In genomic region chr1:166920561-166921475, GRCh38 we compare ENCODE assay signal across 10 cellular contexts. TPM values are rescaled to one million over a fixed set of nuclear protein-coding genes. Genes with fewer than 3 reads are reported as not detected.
A peak's percentile ranks its signal among the peaks of the same experiment; 100 is the strongest.
DNase-seq lines count a peak whose midpoint lies in the region; ATAC-seq and TF ChIP-seq lines count a peak whose summit lies in the region.
"Had no signal": no experiment of that assay in that cellular context is flagged by ENCODE, and none has a peak within 500 bp of the region (broad histone marks: within the 10 kb centered on the region; RNA-seq: fewer than 3 reads in every experiment).

No MANE protein-coding gene starts in this region.

- DNase-seq in AG08395 (ENCODE audit: low spot score) (peak; percentile 17), esophagus muscularis mucosa (ENCODE audit: extremely low spot score) (no peak), natural killer cell (no peak), 8988T (no peak), DMS153 (lab: John Stamatoyannopoulos, UW) (no peak)
- DNase-seq in stimulated activated CD4-positive, alpha-beta T cell treated with anti-CD3 and anti-CD28 coated beads, Interleukin-12 subunit alpha, Interleukin-12 subunit beta, amount 100 ng/mL, for 4 hours, result no peak
- no peak for DNase-seq in activated CD8-positive, alpha-beta memory T cell treated with anti-CD3 and anti-CD28 coated beads, Interleukin-2, amount 50 U/mL, for 4 hours
- DNase-seq: DMS79 treated with DMSO at 0.1 percent for 48 hours had no signal

- peak in 2 of 3 donors; percentile 8 to 49 for ATAC-seq in natural killer cell

- intact Hi-C loops in esophagus muscularis mucosa (cut with DNase I), result loop anchor here (5.0 kb wide), 1 partner anchor 56 kb away; the partner anchor contains the start of gene ILDR2
- intact Hi-C loops in natural killer cell (cut with micrococcal nuclease), result no loop called here

- H3K27ac Mint-ChIP-seq in IgD-negative memory B cell, result no peak overlapping the region
- H3K27ac Mint-ChIP-seq in natural killer cell, result no peak overlapping the region

- no peaks in the 10 kb centered on the region for H3K9me3 ChIP-seq in esophagus muscularis mucosa

- peaks cover 0 to 12% (median 0%) of the 10 kb centered on the region in 4 donors for H3K36me3 ChIP-seq in esophagus muscularis mucosa

- H3K36me3 Mint-ChIP-seq in IgD-negative memory B cell, result no peaks in the 10 kb centered on the region
- no peaks in the 10 kb centered on the region for H3K36me3 Mint-ChIP-seq in natural killer cell

- WGBS in esophagus muscularis mucosa, result 6% methylated on average over 17 of the region's 113 CpGs

- no peak for TF ChIP-seq EP300 in esophagus muscularis mucosa (IDR thresholded peaks at IDR 0.05)

- H3K4me3 Mint-ChIP-seq in IgD-negative memory B cell, result peak overlapping the region in 3 of 4 donors; percentile 74 to 83 (median 81)
- H3K4me3 Mint-ChIP-seq in natural killer cell, result peak overlapping the region; percentile 53

- peak overlapping the region; percentile 61 to 75 (median 71) for H3K27ac ChIP-seq in esophagus muscularis mucosa (replicated peaks in 1 of 4)
- H3K27ac ChIP-seq: SK-N-MC had no signal

- peak overlapping the region; percentile 58 to 70 (median 60) for H3K4me3 ChIP-seq in esophagus muscularis mucosa
- H3K4me3 ChIP-seq: SK-N-MC had no signal

- H3K4me1 ChIP-seq in esophagus muscularis mucosa, result peaks cover 3 to 24% (median 17%) of the 10 kb centered on the region in 4 donors

- H3K27me3 Mint-ChIP-seq in IgD-negative memory B cell (peaks cover 15% of the 10 kb centered on the region), natural killer cell (ENCODE audit: low read depth in 2 of 2) (peaks cover 26 to 37% of the 10 kb centered on the region in 2 donors)

- no peak for TF ChIP-seq POLR2A in esophagus muscularis mucosa (IDR thresholded peaks at IDR 0.05; ENCODE audit: low read depth)

- H3K9me3 Mint-ChIP-seq in IgD-negative memory B cell, result no peaks in the 10 kb centered on the region
- no peaks in the 10 kb centered on the region for H3K9me3 Mint-ChIP-seq in natural killer cell

- H3K4me1 Mint-ChIP-seq in IgD-negative memory B cell (peaks cover 2 to 10% (median 5%) of the 10 kb centered on the region in 3 donors), natural killer cell (peaks cover 0 to 4% of the 10 kb centered on the region in 2 donors)

- TF ChIP-seq CTCF in esophagus muscularis mucosa (IDR thresholded peaks at IDR 0.05) (no peak), natural killer cell (IDR thresholded peaks at IDR 0.05) (no peak)

- peaks cover 0 to 16% (median 0%) of the 10 kb centered on the region in 4 donors for H3K27me3 ChIP-seq in esophagus muscularis mucosa

RNA-seq across cellular contexts. Expression of gene TADA1, which starts 44.8 kb away (rescaled TPM):
- 14.6 TPM for polyA plus RNA-seq in IgD-negative memory B cell
- 10 to 100 TPM in 1 of 4 donors, 1 to 10 TPM in 3; 7.3 to 11.5 (median 8.0) TPM for total RNA-seq in esophagus muscularis mucosa
- 10 to 100 TPM; 11.7 to 13.7 (median 12.5) TPM for total RNA-seq in natural killer cell

RNA-seq across cellular contexts. Expression of gene ILDR2, which starts 54.5 kb away (rescaled TPM):
- polyA plus RNA-seq in IgD-negative memory B cell, result not detected
- 10 to 100 TPM in 2 of 4 donors, 1 to 10 TPM in 2; 5.3 to 13.7 (median 9.4) TPM for total RNA-seq in esophagus muscularis mucosa
- total RNA-seq in natural killer cell, result 1 to 10 TPM; 2.4 to 4.3 (median 2.8) TPM
